In genomic region chr9:98097836-98098235, GRCh38 we compare ENCODE assay signal across 1 cellular context.
TF ChIP-seq lines count a peak whose summit lies in the region.

No MANE protein-coding gene starts in this region.

TF ChIP-seq in SK-N-SH, 30 proteins besides CTCF, POLR2A, EP300 and RAD21 (continued from another document):
- TF ChIP-seq CHD2 (IDR thresholded peaks at IDR 0.05; ENCODE audit: low read length, partially characterized antibody): no peak
- TF ChIP-seq NFIC (IDR thresholded peaks at IDR 0.05; ENCODE audit: borderline replicate concordance): no peak
- TF ChIP-seq, protein P1, sequence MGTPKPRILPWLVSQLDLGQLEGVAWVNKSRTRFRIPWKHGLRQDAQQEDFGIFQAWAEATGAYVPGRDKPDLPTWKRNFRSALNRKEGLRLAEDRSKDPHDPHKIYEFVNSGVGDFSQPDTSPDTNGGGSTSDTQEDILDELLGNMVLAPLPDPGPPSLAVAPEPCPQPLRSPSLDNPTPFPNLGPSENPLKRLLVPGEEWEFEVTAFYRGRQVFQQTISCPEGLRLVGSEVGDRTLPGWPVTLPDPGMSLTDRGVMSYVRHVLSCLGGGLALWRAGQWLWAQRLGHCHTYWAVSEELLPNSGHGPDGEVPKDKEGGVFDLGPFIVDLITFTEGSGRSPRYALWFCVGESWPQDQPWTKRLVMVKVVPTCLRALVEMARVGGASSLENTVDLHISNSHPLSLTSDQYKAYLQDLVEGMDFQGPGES (IDR thresholded peaks at IDR 0.05; ENCODE audit: low read depth, low read length): no peak
- TF ChIP-seq, protein P2, sequence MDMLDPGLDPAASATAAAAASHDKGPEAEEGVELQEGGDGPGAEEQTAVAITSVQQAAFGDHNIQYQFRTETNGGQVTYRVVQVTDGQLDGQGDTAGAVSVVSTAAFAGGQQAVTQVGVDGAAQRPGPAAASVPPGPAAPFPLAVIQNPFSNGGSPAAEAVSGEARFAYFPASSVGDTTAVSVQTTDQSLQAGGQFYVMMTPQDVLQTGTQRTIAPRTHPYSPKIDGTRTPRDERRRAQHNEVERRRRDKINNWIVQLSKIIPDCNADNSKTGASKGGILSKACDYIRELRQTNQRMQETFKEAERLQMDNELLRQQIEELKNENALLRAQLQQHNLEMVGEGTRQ (IDR thresholded peaks at IDR 0.05; ENCODE audit: borderline replicate concordance, low read depth, low read length): no peak
- no peak for TF ChIP-seq EZH2phosphoT487 (IDR thresholded peaks at IDR 0.05; ENCODE audit: borderline replicate concordance, low read depth)
- TF ChIP-seq GABPA (IDR thresholded peaks at IDR 0.05; ENCODE audit: low read depth): no peak
